In the genomic region with DNA sequence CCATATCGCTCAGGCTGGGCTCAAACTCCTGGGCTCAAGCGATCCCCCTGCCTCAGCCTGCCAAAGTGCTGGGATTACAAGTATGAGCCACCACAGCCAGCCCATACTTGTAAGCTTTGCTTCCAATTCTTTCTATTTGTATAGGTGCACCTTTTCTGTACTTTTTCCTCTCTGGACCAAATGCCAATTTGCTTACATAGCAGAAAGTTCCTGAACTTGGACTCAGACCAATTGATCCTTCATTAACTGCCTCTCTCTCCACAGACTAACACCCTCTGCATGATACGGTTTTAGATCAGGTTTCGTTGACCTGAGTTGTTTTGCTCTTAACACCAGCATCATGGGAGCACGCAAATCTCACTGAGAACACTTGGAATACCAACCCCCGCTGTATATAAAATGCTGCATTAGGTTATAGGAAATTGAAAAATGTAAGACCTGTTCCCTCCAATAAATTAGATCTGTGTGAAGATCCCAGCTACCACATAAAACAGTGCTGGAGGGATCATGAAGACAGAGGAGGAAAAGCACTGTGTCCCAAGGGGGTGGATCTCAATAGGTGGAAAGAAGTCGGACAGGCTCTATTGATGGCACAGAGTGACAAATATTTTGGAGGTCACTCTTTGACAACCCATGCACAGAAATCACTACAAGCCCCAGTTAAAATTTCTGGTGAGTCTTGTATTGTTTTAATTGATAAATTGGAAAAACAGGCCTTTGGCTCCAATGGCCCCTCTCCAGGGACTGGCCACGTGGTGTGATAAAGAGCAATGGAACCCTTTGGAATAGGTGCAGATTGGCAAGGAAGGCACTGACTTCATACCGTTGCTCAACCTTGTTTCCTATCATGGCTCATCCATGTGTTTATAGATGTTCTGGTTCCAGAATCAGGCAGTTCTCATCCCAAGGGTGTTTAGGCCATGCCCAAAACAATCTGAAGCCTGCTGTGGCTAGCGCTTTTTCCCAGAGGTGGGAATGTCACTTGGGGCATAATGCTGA, we compare ENCODE assay signal across 12 cellular contexts. TPM values are rescaled to one million over a fixed set of nuclear protein-coding genes. Genes with fewer than 3 reads are reported as not detected.
"Had no signal": no experiment of that assay in that cellular context is flagged by ENCODE, and none has a peak within 500 bp of the region (broad histone marks: within the 10 kb centered on the region; RNA-seq: fewer than 3 reads in every experiment).

No MANE protein-coding gene starts in this region.

- DNase-seq: activated CD4-positive, alpha-beta memory T cell treated with anti-CD3 and anti-CD28 coated beads, Interleukin-2, amount 10 ng/mL, durations not matched to agents 7 days and 5 days; activated naive CD4-positive, alpha-beta T cell treated with anti-CD3 and anti-CD28 coated beads, Interleukin-2, amount 10 ng/mL, durations not matched to agents 7 days and 5 days; activated T-cell treated with anti-CD3 and anti-CD28 coated beads, Interleukin-2, amount 50 U/mL, for 24 hours; immature natural killer cell; naive B cell; ovary; stimulated activated CD4-positive, alpha-beta T cell treated with anti-CD3 and anti-CD28 coated beads, Interleukin-12 subunit alpha, Interleukin-12 subunit beta, amount 100 ng/mL, for 4 hours; WERI-Rb-1 had no signal

- H3K27me3 ChIP-seq: cardiac muscle cell, ovary had no signal

- H3K9me3 Mint-ChIP-seq: activated CD4-positive, alpha-beta memory T cell treated with anti-CD3 and anti-CD28 coated beads, Interleukin-2, amount 10 ng/mL, durations not matched to agents 7 days and 5 days; activated naive CD4-positive, alpha-beta T cell treated with anti-CD3 and anti-CD28 coated beads, Interleukin-2, amount 10 ng/mL, durations not matched to agents 7 days and 5 days; activated T-cell treated with anti-CD3 and anti-CD28 coated beads, Interleukin-2, amount 50 U/mL, for 24 hours; immature natural killer cell; naive B cell; stimulated activated effector memory CD8-positive, alpha-beta T cell treated with anti-CD3 and anti-CD28 coated beads, Interleukin-12 subunit alpha, Interleukin-12 subunit beta, amount 100 ng/mL, for 72 hours; T-helper 1 cell treated with Interleukin-12 subunit alpha and Interleukin-12 subunit beta and Interleukin-4 antibody, amounts not matched to agents 30 μg/mL and 1 μg/mL, for 36 hours had no signal

- H3K4me3 ChIP-seq: cardiac muscle cell, ovary had no signal

- H3K27ac ChIP-seq: cardiac muscle cell, ovary, WERI-Rb-1 had no signal

- H3K27ac Mint-ChIP-seq: activated CD4-positive, alpha-beta memory T cell treated with anti-CD3 and anti-CD28 coated beads, Interleukin-2, amount 10 ng/mL, durations not matched to agents 7 days and 5 days; activated naive CD4-positive, alpha-beta T cell treated with anti-CD3 and anti-CD28 coated beads, Interleukin-2, amount 10 ng/mL, durations not matched to agents 7 days and 5 days; activated T-cell treated with anti-CD3 and anti-CD28 coated beads, Interleukin-2, amount 50 U/mL, for 24 hours; immature natural killer cell; naive B cell; stimulated activated effector memory CD8-positive, alpha-beta T cell treated with anti-CD3 and anti-CD28 coated beads, Interleukin-12 subunit alpha, Interleukin-12 subunit beta, amount 100 ng/mL, for 72 hours; T-helper 1 cell treated with Interleukin-12 subunit alpha and Interleukin-12 subunit beta and Interleukin-4 antibody, amounts not matched to agents 30 μg/mL and 1 μg/mL, for 36 hours had no signal

- H3K36me3 Mint-ChIP-seq: activated naive CD4-positive, alpha-beta T cell treated with anti-CD3 and anti-CD28 coated beads, Interleukin-2, amount 10 ng/mL, durations not matched to agents 7 days and 5 days; naive B cell; stimulated activated effector memory CD8-positive, alpha-beta T cell treated with anti-CD3 and anti-CD28 coated beads, Interleukin-12 subunit alpha, Interleukin-12 subunit beta, amount 100 ng/mL, for 72 hours had no signal

- ATAC-seq: stimulated activated effector memory CD8-positive, alpha-beta T cell treated with anti-CD3 and anti-CD28 coated beads, Interleukin-12 subunit alpha, Interleukin-12 subunit beta, amount 100 ng/mL, for 72 hours had no signal

- H3K4me1 Mint-ChIP-seq: activated CD4-positive, alpha-beta memory T cell treated with anti-CD3 and anti-CD28 coated beads, Interleukin-2, amount 10 ng/mL, durations not matched to agents 7 days and 5 days; activated naive CD4-positive, alpha-beta T cell treated with anti-CD3 and anti-CD28 coated beads, Interleukin-2, amount 10 ng/mL, durations not matched to agents 7 days and 5 days; immature natural killer cell; naive B cell; stimulated activated effector memory CD8-positive, alpha-beta T cell treated with anti-CD3 and anti-CD28 coated beads, Interleukin-12 subunit alpha, Interleukin-12 subunit beta, amount 100 ng/mL, for 72 hours had no signal

- H3K9me3 ChIP-seq: ovary had no signal

- H3K27me3 Mint-ChIP-seq: activated CD4-positive, alpha-beta memory T cell treated with anti-CD3 and anti-CD28 coated beads, Interleukin-2, amount 10 ng/mL, durations not matched to agents 7 days and 5 days had no signal

- H3K36me3 ChIP-seq: cardiac muscle cell, ovary, WERI-Rb-1 had no signal

- H3K4me3 Mint-ChIP-seq: activated CD4-positive, alpha-beta memory T cell treated with anti-CD3 and anti-CD28 coated beads, Interleukin-2, amount 10 ng/mL, durations not matched to agents 7 days and 5 days; activated naive CD4-positive, alpha-beta T cell treated with anti-CD3 and anti-CD28 coated beads, Interleukin-2, amount 10 ng/mL, durations not matched to agents 7 days and 5 days; activated T-cell treated with anti-CD3 and anti-CD28 coated beads, Interleukin-2, amount 50 U/mL, for 24 hours; immature natural killer cell; naive B cell; stimulated activated effector memory CD8-positive, alpha-beta T cell treated with anti-CD3 and anti-CD28 coated beads, Interleukin-12 subunit alpha, Interleukin-12 subunit beta, amount 100 ng/mL, for 72 hours; T-helper 1 cell treated with Interleukin-12 subunit alpha and Interleukin-12 subunit beta and Interleukin-4 antibody, amounts not matched to agents 30 μg/mL and 1 μg/mL, for 36 hours had no signal

RNA-seq across cellular contexts. Expression of gene ISM1, which starts 51.2 kb away (rescaled TPM):
- total RNA-seq: activated CD4-positive, alpha-beta memory T cell treated with anti-CD3 and anti-CD28 coated beads, Interleukin-2, amount 10 ng/mL, durations not matched to agents 7 days and 5 days; lung microvascular endothelial cell had no signal
